8 cellular contexts compared by ENCODE assay signal in genomic region chr17:57441270-57441600, GRCh38.
A peak's percentile ranks its signal among the peaks of the same experiment; 100 is the strongest.
DNase-seq lines count a peak whose midpoint lies in the region; ATAC-seq and TF ChIP-seq lines count a peak whose summit lies in the region.

No MANE protein-coding gene starts in this region.

- H3K4me3 Mint-ChIP-seq in CD4-positive, CD25-positive, alpha-beta regulatory T cell: peak overlapping the region; percentile 51 to 88 (median 76)
- H3K4me3 Mint-ChIP-seq in activated CD4-positive, alpha-beta memory T cell treated with anti-CD3 and anti-CD28 coated beads for 36 hours: no peak overlapping the region
- no peak overlapping the region for H3K4me3 Mint-ChIP-seq in mesothelial cell of epicardium

- no peaks in the 10 kb centered on the region for H3K9me3 Mint-ChIP-seq in CD4-positive, CD25-positive, alpha-beta regulatory T cell
- no peaks in the 10 kb centered on the region for H3K9me3 Mint-ChIP-seq in activated CD4-positive, alpha-beta memory T cell treated with anti-CD3 and anti-CD28 coated beads for 36 hours
- H3K9me3 Mint-ChIP-seq in mesothelial cell of epicardium: no peaks in the 10 kb centered on the region

- peaks cover 59% of the 10 kb centered on the region for H3K4me1 ChIP-seq in CD4-positive, CD25-positive, alpha-beta regulatory T cell (ENCODE audit: control insufficient read depth, insufficient read depth, low read length, poor library complexity, severe bottlenecking)

- no peaks in the 10 kb centered on the region for H3K27me3 Mint-ChIP-seq in CD4-positive, CD25-positive, alpha-beta regulatory T cell
- no peaks in the 10 kb centered on the region for H3K27me3 Mint-ChIP-seq in activated CD4-positive, alpha-beta memory T cell treated with anti-CD3 and anti-CD28 coated beads for 36 hours
- H3K27me3 Mint-ChIP-seq in mesothelial cell of epicardium (ENCODE audit: low read depth): no peaks in the 10 kb centered on the region

- TF ChIP-seq CTCF in mesothelial cell of epicardium (IDR thresholded peaks at IDR 0.05; ENCODE audit: unreplicated experiment): no peak

- H3K4me3 ChIP-seq in CD4-positive, CD25-positive, alpha-beta regulatory T cell (ENCODE audit: low read depth, low read length): peak overlapping the region; percentile 51

- peaks cover 9% of the 10 kb centered on the region for H3K36me3 Mint-ChIP-seq in CD4-positive, CD25-positive, alpha-beta regulatory T cell
- H3K36me3 Mint-ChIP-seq in activated CD4-positive, alpha-beta memory T cell treated with anti-CD3 and anti-CD28 coated beads for 36 hours: peaks cover 7% of the 10 kb centered on the region
- no peaks in the 10 kb centered on the region for H3K36me3 Mint-ChIP-seq in mesothelial cell of epicardium

- CTCF ChIA-PET in activated CD4-positive, alpha-beta memory T cell treated with anti-CD3 and anti-CD28 coated beads for 36 hours (lab: Charles Lee): interaction anchor here (0.6 to 4.9 kb wide), 18 partner anchors 10 to 342 kb away, joined by 3 to 76 read pairs (median 5); partner anchors contain the start of gene MSI2

- peaks cover 21 to 93% (median 66%) of the 10 kb centered on the region in 4 donors for H3K4me1 Mint-ChIP-seq in CD4-positive, CD25-positive, alpha-beta regulatory T cell
- H3K4me1 Mint-ChIP-seq in activated CD4-positive, alpha-beta memory T cell treated with anti-CD3 and anti-CD28 coated beads for 36 hours (ENCODE audit: low read depth): peaks cover 84% of the 10 kb centered on the region
- H3K4me1 Mint-ChIP-seq in mesothelial cell of epicardium: peaks cover 85% of the 10 kb centered on the region

- H3K27ac Mint-ChIP-seq in CD4-positive, CD25-positive, alpha-beta regulatory T cell: peak overlapping the region; percentile 97 to 99 (median 99)
- peak overlapping the region; percentile 98 for H3K27ac Mint-ChIP-seq in activated CD4-positive, alpha-beta memory T cell treated with anti-CD3 and anti-CD28 coated beads for 36 hours
- peak overlapping the region; percentile 80 for H3K27ac Mint-ChIP-seq in mesothelial cell of epicardium

- ATAC-seq in CD4-positive, CD25-positive, alpha-beta regulatory T cell (ENCODE audit: low read depth in 2 of 2): peak; percentile 15 to 25
- ATAC-seq in GM21737 (IDR thresholded peaks at IDR 0.05; ENCODE audit: unreplicated experiment): peak; percentile 32

- POLR2A ChIA-PET in activated CD4-positive, alpha-beta memory T cell treated with anti-CD3 and anti-CD28 coated beads for 36 hours (lab: Charles Lee): interaction anchor here (1.3 to 2.9 kb wide), 4 partner anchors 10 to 184 kb away, joined by 6 to 25 read pairs (median 9); no protein-coding TSS in a partner anchor

- no peaks in the 10 kb centered on the region for H3K9me3 ChIP-seq in CD4-positive, CD25-positive, alpha-beta regulatory T cell (ENCODE audit: control insufficient read depth in 2 of 2, low read length in 2 of 2)

- DNase-seq in CD4-positive, CD25-positive, alpha-beta regulatory T cell: no peak
- no peak for DNase-seq in activated CD4-positive, alpha-beta memory T cell treated with anti-CD3 and anti-CD28 coated beads for 36 hours
- no peak for DNase-seq in mesothelial cell of epicardium (ENCODE audit: low spot score in 2 of 2, unreplicated experiment in 2 of 2)
- no peak for DNase-seq in NCI-H187 treated with DMSO at 0.1 percent for 48 hours (lab: John Stamatoyannopoulos, UW)
- DNase-seq in NCI-H146 treated with DMSO at 0.1 percent for 48 hours (lab: John Stamatoyannopoulos, UW; ENCODE audit: unreplicated experiment): no peak
- no peak for DNase-seq in NCI-H128 (lab: John Stamatoyannopoulos, UW; ENCODE audit: unreplicated experiment)
- DNase-seq in NCI-H524 treated with DMSO at 0.1 percent for 48 hours (lab: John Stamatoyannopoulos, UW): no peak

- H3K27me3 ChIP-seq in CD4-positive, CD25-positive, alpha-beta regulatory T cell (ENCODE audit: control insufficient read depth, insufficient read depth, low read length): no peaks in the 10 kb centered on the region

- intact Hi-C loops in activated CD4-positive, alpha-beta memory T cell treated with anti-CD3 and anti-CD28 coated beads for 36 hours (cut with micrococcal nuclease): loop anchor here (1.0 to 10.0 kb wide), 8 partner anchors 18 to 310 kb away; partner anchors contain the start of gene CCDC182

- peak overlapping the region; percentile 82 for H3K27ac ChIP-seq in CD4-positive, CD25-positive, alpha-beta regulatory T cell (ENCODE audit: insufficient read depth, low read length, poor library complexity, severe bottlenecking)

- H3K36me3 ChIP-seq in CD4-positive, CD25-positive, alpha-beta regulatory T cell (ENCODE audit: control insufficient read depth, insufficient read depth, low read length): no peaks in the 10 kb centered on the region

Comparison
In these comparisons a context has a peak if more than half of its experiments do, and no peak if none do; other contexts are left out.
1. H3K4me3 Mint-ChIP-seq: peak in CD4-positive, CD25-positive, alpha-beta regulatory T cell (4 of 4); none in activated CD4-positive, alpha-beta memory T cell treated with anti-CD3 and anti-CD28 coated beads for 36 hours (single experiment) and mesothelial cell of epicardium (single experiment).
2. Peak in every context shown above with its lines, with median percentiles within 50 percentile points of each other: H3K27ac Mint-ChIP-seq.